19 cellular contexts compared by ENCODE assay signal in the genomic region with DNA sequence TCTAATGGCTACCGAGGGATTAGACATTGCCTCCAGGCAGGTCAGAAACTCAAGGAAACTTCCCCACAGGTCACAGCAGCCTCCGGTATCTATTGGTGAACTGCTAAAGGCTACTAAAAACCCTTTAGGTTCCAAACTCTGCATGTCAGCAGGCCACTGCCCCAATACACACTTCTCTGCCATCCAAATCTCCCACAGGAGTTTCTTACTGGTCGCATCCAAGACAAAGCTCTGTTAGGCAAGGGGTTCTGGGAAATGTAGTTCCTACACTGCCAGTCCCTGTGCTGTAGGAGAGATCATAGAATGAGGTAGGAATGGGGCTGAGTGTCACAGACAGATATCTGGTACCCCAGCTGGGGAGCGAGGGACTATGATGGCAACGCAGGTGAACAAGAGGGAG.
DNase-seq lines count a peak whose midpoint lies in the region; ATAC-seq and TF ChIP-seq lines count a peak whose summit lies in the region.
"Had no signal": no experiment of that assay in that cellular context is flagged by ENCODE, and none has a peak within 500 bp of the region (broad histone marks: within the 10 kb centered on the region; RNA-seq: fewer than 3 reads in every experiment).

No MANE protein-coding gene starts in this region.

- WGBS in thyroid gland, 2 donors: 81% methylated on average over 5 of the region's 5 CpGs

- no peak overlapping the region for H3K27ac Mint-ChIP-seq in osteocyte (ENCODE audit: unreplicated experiment)
- no peak overlapping the region for H3K27ac Mint-ChIP-seq in stimulated activated naive CD8-positive, alpha-beta T cell treated with anti-CD3 and anti-CD28 coated beads, Interleukin-15, amount 100 ng/mL, for 72 hours
- H3K27ac Mint-ChIP-seq: activated CD4-positive, alpha-beta T cell treated with anti-CD3 and anti-CD28 coated beads, Interleukin-2, amount 10 ng/mL, durations not matched to agents 24 days and 14 days; effector memory CD8-positive, alpha-beta T cell had no signal

- in situ Hi-C loops in SK-MEL-5 (cut with HindIII; ENCODE audit: low pct_unique_long_range_greater_than_20kb, low sequenced_read_pairs): no loop called here

- H3K27me3 ChIP-seq in thyroid gland: no peaks in the 10 kb centered on the region
- H3K27me3 ChIP-seq: stomach, vagina had no signal

- CTCF ChIA-PET in HEK293T (lab: Yijun Ruan, JAX): no interaction called here

- peak; percentile 8 for DNase-seq in AG20443 (ENCODE audit: low spot score)
- peak; percentile 51 for DNase-seq in HEK293T (ENCODE audit: extremely low spot score)
- DNase-seq in SK-MEL-5 (ENCODE audit: low read depth, low spot score): peak; percentile 60
- peak; percentile 68 for DNase-seq in iPS-NIHi7 (ENCODE audit: extremely low spot score)
- no peak for DNase-seq in erythroblast (lab: John Stamatoyannopoulos, UW)
- DNase-seq in osteocyte (ENCODE audit: extremely low spot score, unreplicated experiment): no peak
- DNase-seq in thyroid gland: no peak
- no peak for DNase-seq in stimulated activated naive CD8-positive, alpha-beta T cell treated with anti-CD3 and anti-CD28 coated beads, Interleukin-15, amount 100 ng/mL, for 72 hours
- DNase-seq: activated CD4-positive, alpha-beta T cell treated with anti-CD3 and anti-CD28 coated beads, Interleukin-2, amount 10 ng/mL, durations not matched to agents 24 days and 14 days; activated CD8-positive, alpha-beta memory T cell treated with anti-CD3 and anti-CD28 coated beads, Interleukin-2, amount 50 U/mL, for 4 hours; activated gamma-delta T cell treated with Interleukin-2 at 50 U/mL for 16 hours; amygdala; COR-L47; effector memory CD8-positive, alpha-beta T cell; NCI-H1417 treated with DMSO at 0.1 percent for 48 hours; occipital lobe; stomach had no signal

- no peak for ATAC-seq in stimulated activated naive CD8-positive, alpha-beta T cell treated with anti-CD3 and anti-CD28 coated beads, Interleukin-15, amount 100 ng/mL, for 72 hours
- ATAC-seq: effector memory CD8-positive, alpha-beta T cell; sciatic nerve had no signal

- H3K27ac ChIP-seq in thyroid gland: no peak overlapping the region
- H3K27ac ChIP-seq: stomach, vagina had no signal

- intact Hi-C loops in thyroid gland (cut with DNase I): no loop called here

- H3K27me3 Mint-ChIP-seq in osteocyte (ENCODE audit: unreplicated experiment): peaks cover 3% of the 10 kb centered on the region
- no peaks in the 10 kb centered on the region for H3K27me3 Mint-ChIP-seq in stimulated activated naive CD8-positive, alpha-beta T cell treated with anti-CD3 and anti-CD28 coated beads, Interleukin-15, amount 100 ng/mL, for 72 hours
- H3K27me3 Mint-ChIP-seq: activated CD4-positive, alpha-beta T cell treated with anti-CD3 and anti-CD28 coated beads, Interleukin-2, amount 10 ng/mL, durations not matched to agents 24 days and 14 days; effector memory CD8-positive, alpha-beta T cell had no signal

- H3K36me3 Mint-ChIP-seq in osteocyte (ENCODE audit: unreplicated experiment): no peaks in the 10 kb centered on the region

- POLR2A ChIA-PET in HEK293T (lab: Yijun Ruan, JAX): no interaction called here

- no peak overlapping the region for H3K4me3 ChIP-seq in thyroid gland (replicated peaks in 1 of 3)
- H3K4me3 ChIP-seq: stomach, vagina had no signal

- no peaks in the 10 kb centered on the region for H3K9me3 ChIP-seq in thyroid gland
- H3K9me3 ChIP-seq: vagina had no signal

- peaks cover 22% of the 10 kb centered on the region for H3K9me3 Mint-ChIP-seq in osteocyte (ENCODE audit: unreplicated experiment)
- peaks cover 8 to 30% of the 10 kb centered on the region in 2 donors for H3K9me3 Mint-ChIP-seq in stimulated activated naive CD8-positive, alpha-beta T cell treated with anti-CD3 and anti-CD28 coated beads, Interleukin-15, amount 100 ng/mL, for 72 hours

- H3K4me1 Mint-ChIP-seq in osteocyte (ENCODE audit: unreplicated experiment): no peaks in the 10 kb centered on the region
- H3K4me1 Mint-ChIP-seq in stimulated activated naive CD8-positive, alpha-beta T cell treated with anti-CD3 and anti-CD28 coated beads, Interleukin-15, amount 100 ng/mL, for 72 hours: no peaks in the 10 kb centered on the region
- H3K4me1 Mint-ChIP-seq: activated CD4-positive, alpha-beta T cell treated with anti-CD3 and anti-CD28 coated beads, Interleukin-2, amount 10 ng/mL, durations not matched to agents 24 days and 14 days had no signal

- H3K4me3 Mint-ChIP-seq in osteocyte (ENCODE audit: unreplicated experiment): no peak overlapping the region
- no peak overlapping the region for H3K4me3 Mint-ChIP-seq in stimulated activated naive CD8-positive, alpha-beta T cell treated with anti-CD3 and anti-CD28 coated beads, Interleukin-15, amount 100 ng/mL, for 72 hours
- H3K4me3 Mint-ChIP-seq: activated CD4-positive, alpha-beta T cell treated with anti-CD3 and anti-CD28 coated beads, Interleukin-2, amount 10 ng/mL, durations not matched to agents 24 days and 14 days; effector memory CD8-positive, alpha-beta T cell had no signal

- no peaks in the 10 kb centered on the region for H3K36me3 ChIP-seq in thyroid gland
- H3K36me3 ChIP-seq: stomach, vagina had no signal

- no peaks in the 10 kb centered on the region for H3K4me1 ChIP-seq in thyroid gland
- H3K4me1 ChIP-seq: stomach, vagina had no signal

- TF ChIP-seq POLR2A in erythroblast (IDR thresholded peaks at IDR 0.05; ENCODE audit: low read length): no peak
- no peak for TF ChIP-seq POLR2A in thyroid gland (IDR thresholded peaks at IDR 0.05)

- TF ChIP-seq CTCF in osteocyte (IDR thresholded peaks at IDR 0.05): no peak
- no peak for TF ChIP-seq CTCF in thyroid gland (IDR thresholded peaks at IDR 0.05)

TF ChIP-seq in HEK293T, 16 proteins besides CTCF, POLR2A, EP300 and RAD21:
- TF ChIP-seq HDGF (IDR thresholded peaks at IDR 0.05; ENCODE audit: borderline replicate concordance) (no peak), CTBP1 (IDR thresholded peaks at IDR 0.05; ENCODE audit: borderline replicate concordance) (no peak), TARDBP (IDR thresholded peaks at IDR 0.05) (no peak), SP1 (IDR thresholded peaks at IDR 0.05) (no peak), FOXA1 (IDR thresholded peaks at IDR 0.05) (no peak), BHLHE40 (IDR thresholded peaks at IDR 0.05; ENCODE audit: borderline replicate concordance) (no peak), L3MBTL2 (conservative IDR thresholded peaks at IDR 0.05) (no peak), NFRKB (IDR thresholded peaks at IDR 0.05) (no peak), FOXK2 (IDR thresholded peaks at IDR 0.05) (no peak), LEF1 (IDR thresholded peaks at IDR 0.05; ENCODE audit: borderline replicate concordance) (no peak), ELF4 (IDR thresholded peaks at IDR 0.05) (no peak)
- TF ChIP-seq, protein P1, sequence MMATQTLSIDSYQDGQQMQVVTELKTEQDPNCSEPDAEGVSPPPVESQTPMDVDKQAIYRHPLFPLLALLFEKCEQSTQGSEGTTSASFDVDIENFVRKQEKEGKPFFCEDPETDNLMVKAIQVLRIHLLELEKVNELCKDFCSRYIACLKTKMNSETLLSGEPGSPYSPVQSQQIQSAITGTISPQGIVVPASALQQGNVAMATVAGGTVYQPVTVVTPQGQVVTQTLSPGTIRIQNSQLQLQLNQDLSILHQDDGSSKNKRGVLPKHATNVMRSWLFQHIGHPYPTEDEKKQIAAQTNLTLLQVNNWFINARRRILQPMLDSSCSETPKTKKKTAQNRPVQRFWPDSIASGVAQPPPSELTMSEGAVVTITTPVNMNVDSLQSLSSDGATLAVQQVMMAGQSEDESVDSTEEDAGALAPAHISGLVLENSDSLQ (IDR thresholded peaks at IDR 0.05): no peak
TF ChIP-seq in HEK293T: peak in this region for 0.

Comparison
In these comparisons a context has a peak if more than half of its experiments do, and no peak if none do; other contexts are left out.
1. DNase-seq: peak in AG20443 (single experiment), HEK293T (single experiment), SK-MEL-5 (single experiment) and iPS-NIHi7 (single experiment); none in erythroblast (0 of 2), osteocyte (single experiment), thyroid gland (0 of 2) and stimulated activated naive CD8-positive, alpha-beta T cell treated with anti-CD3 and anti-CD28 coated beads, Interleukin-15, amount 100 ng/mL, for 72 hours (0 of 2).